Comparison of ENCODE assay signal across 2 cellular contexts in genomic region chr9:130668694-130669093, GRCh38.
TF ChIP-seq lines count a peak whose summit lies in the region.

No MANE protein-coding gene starts in this region.

TF ChIP-seq in A549, 52 proteins besides CTCF, POLR2A, EP300 and RAD21:
- TF ChIP-seq MAFK (IDR thresholded peaks at IDR 0.05; ENCODE audit: partially characterized antibody): peak; percentile 20
- no peak for TF ChIP-seq REST (IDR thresholded peaks at IDR 0.05)
- no peak for TF ChIP-seq HOXA7 (CRISPR knock-in tag; IDR thresholded peaks at IDR 0.05)
- no peak for TF ChIP-seq EHF (CRISPR knock-in tag; IDR thresholded peaks at IDR 0.05)
- TF ChIP-seq MAX (IDR thresholded peaks at IDR 0.05): no peak
- TF ChIP-seq ZFP36 (IDR thresholded peaks at IDR 0.05; ENCODE audit: borderline replicate concordance, partially characterized antibody): no peak
- no peak for TF ChIP-seq ZC3H11A (IDR thresholded peaks at IDR 0.05)
- no peak for TF ChIP-seq CBX8 (IDR thresholded peaks at IDR 0.05)
- TF ChIP-seq HDAC2 (IDR thresholded peaks at IDR 0.05): no peak

TF ChIP-seq in H1, 55 proteins besides CTCF, POLR2A, EP300 and RAD21:
- TF ChIP-seq USF2 (IDR thresholded peaks at IDR 0.05; ENCODE audit: low read length) (no peak), FOSL1 (IDR thresholded peaks at IDR 0.05; ENCODE audit: insufficient read depth, low read depth, low read length) (no peak), TBP (IDR thresholded peaks at IDR 0.05; ENCODE audit: low read depth, low read length) (no peak), MAX (IDR thresholded peaks at IDR 0.05) (no peak), BACH1 (IDR thresholded peaks at IDR 0.05; ENCODE audit: low read length) (no peak), YY1 (IDR thresholded peaks at IDR 0.05; ENCODE audit: low read depth, low read length) (no peak), ZNF274 (IDR thresholded peaks at IDR 0.05; ENCODE audit: borderline replicate concordance, extremely low read depth, low read length) (no peak), RBBP5 (IDR thresholded peaks at IDR 0.05; ENCODE audit: borderline replicate concordance, low read depth, low read length) (no peak), PHF8 (conservative IDR thresholded peaks at IDR 0.05; ENCODE audit: low read depth, low read length) (no peak), E2F6 (IDR thresholded peaks at IDR 0.05) (no peak), RXRA (IDR thresholded peaks at IDR 0.05; ENCODE audit: insufficient read depth, low read depth, low read length) (no peak), SIN3A (conservative IDR thresholded peaks at IDR 0.05 in 1 of 2, IDR thresholded peaks at IDR 0.05 in 1 of 2; ENCODE audit: low read depth in 1 of 2, low read length in 2 of 2) (no peak), JUND (IDR thresholded peaks at IDR 0.05; ENCODE audit: low read length) (no peak), HDAC6 (IDR thresholded peaks at IDR 0.05; ENCODE audit: low read depth, low read length) (no peak), TCF12 (IDR thresholded peaks at IDR 0.05; ENCODE audit: low read depth, low read length) (no peak), EZH2 (IDR thresholded peaks at IDR 0.05; ENCODE audit: low read depth, low read length, severe bottlenecking) (no peak), RNF2 (IDR thresholded peaks at IDR 0.05; ENCODE audit: borderline replicate concordance, low read depth, low read length, missing control alignments, poor library complexity, severe bottlenecking) (no peak)
- TF ChIP-seq, protein P1, sequence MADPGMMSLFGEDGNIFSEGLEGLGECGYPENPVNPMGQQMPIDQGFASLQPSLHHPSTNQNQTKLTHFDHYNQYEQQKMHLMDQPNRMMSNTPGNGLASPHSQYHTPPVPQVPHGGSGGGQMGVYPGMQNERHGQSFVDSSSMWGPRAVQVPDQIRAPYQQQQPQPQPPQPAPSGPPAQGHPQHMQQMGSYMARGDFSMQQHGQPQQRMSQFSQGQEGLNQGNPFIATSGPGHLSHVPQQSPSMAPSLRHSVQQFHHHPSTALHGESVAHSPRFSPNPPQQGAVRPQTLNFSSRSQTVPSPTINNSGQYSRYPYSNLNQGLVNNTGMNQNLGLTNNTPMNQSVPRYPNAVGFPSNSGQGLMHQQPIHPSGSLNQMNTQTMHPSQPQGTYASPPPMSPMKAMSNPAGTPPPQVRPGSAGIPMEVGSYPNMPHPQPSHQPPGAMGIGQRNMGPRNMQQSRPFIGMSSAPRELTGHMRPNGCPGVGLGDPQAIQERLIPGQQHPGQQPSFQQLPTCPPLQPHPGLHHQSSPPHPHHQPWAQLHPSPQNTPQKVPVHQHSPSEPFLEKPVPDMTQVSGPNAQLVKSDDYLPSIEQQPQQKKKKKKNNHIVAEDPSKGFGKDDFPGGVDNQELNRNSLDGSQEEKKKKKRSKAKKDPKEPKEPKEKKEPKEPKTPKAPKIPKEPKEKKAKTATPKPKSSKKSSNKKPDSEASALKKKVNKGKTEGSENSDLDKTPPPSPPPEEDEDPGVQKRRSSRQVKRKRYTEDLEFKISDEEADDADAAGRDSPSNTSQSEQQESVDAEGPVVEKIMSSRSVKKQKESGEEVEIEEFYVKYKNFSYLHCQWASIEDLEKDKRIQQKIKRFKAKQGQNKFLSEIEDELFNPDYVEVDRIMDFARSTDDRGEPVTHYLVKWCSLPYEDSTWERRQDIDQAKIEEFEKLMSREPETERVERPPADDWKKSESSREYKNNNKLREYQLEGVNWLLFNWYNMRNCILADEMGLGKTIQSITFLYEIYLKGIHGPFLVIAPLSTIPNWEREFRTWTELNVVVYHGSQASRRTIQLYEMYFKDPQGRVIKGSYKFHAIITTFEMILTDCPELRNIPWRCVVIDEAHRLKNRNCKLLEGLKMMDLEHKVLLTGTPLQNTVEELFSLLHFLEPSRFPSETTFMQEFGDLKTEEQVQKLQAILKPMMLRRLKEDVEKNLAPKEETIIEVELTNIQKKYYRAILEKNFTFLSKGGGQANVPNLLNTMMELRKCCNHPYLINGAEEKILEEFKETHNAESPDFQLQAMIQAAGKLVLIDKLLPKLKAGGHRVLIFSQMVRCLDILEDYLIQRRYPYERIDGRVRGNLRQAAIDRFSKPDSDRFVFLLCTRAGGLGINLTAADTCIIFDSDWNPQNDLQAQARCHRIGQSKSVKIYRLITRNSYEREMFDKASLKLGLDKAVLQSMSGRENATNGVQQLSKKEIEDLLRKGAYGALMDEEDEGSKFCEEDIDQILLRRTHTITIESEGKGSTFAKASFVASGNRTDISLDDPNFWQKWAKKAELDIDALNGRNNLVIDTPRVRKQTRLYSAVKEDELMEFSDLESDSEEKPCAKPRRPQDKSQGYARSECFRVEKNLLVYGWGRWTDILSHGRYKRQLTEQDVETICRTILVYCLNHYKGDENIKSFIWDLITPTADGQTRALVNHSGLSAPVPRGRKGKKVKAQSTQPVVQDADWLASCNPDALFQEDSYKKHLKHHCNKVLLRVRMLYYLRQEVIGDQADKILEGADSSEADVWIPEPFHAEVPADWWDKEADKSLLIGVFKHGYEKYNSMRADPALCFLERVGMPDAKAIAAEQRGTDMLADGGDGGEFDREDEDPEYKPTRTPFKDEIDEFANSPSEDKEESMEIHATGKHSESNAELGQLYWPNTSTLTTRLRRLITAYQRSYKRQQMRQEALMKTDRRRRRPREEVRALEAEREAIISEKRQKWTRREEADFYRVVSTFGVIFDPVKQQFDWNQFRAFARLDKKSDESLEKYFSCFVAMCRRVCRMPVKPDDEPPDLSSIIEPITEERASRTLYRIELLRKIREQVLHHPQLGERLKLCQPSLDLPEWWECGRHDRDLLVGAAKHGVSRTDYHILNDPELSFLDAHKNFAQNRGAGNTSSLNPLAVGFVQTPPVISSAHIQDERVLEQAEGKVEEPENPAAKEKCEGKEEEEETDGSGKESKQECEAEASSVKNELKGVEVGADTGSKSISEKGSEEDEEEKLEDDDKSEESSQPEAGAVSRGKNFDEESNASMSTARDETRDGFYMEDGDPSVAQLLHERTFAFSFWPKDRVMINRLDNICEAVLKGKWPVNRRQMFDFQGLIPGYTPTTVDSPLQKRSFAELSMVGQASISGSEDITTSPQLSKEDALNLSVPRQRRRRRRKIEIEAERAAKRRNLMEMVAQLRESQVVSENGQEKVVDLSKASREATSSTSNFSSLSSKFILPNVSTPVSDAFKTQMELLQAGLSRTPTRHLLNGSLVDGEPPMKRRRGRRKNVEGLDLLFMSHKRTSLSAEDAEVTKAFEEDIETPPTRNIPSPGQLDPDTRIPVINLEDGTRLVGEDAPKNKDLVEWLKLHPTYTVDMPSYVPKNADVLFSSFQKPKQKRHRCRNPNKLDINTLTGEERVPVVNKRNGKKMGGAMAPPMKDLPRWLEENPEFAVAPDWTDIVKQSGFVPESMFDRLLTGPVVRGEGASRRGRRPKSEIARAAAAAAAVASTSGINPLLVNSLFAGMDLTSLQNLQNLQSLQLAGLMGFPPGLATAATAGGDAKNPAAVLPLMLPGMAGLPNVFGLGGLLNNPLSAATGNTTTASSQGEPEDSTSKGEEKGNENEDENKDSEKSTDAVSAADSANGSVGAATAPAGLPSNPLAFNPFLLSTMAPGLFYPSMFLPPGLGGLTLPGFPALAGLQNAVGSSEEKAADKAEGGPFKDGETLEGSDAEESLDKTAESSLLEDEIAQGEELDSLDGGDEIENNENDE (IDR thresholded peaks at IDR 0.05; ENCODE audit: insufficient replicate concordance, low read length): no peak
- TF ChIP-seq, protein P2, sequence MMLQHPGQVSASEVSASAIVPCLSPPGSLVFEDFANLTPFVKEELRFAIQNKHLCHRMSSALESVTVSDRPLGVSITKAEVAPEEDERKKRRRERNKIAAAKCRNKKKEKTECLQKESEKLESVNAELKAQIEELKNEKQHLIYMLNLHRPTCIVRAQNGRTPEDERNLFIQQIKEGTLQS (IDR thresholded peaks at IDR 0.05; ENCODE audit: insufficient read depth, low read depth, low read length): no peak
